ENCODE assay signal across 14 cellular contexts in genomic region chr3:1381647-1382036, GRCh38.
DNase-seq lines count a peak whose midpoint lies in the region; ATAC-seq and TF ChIP-seq lines count a peak whose summit lies in the region.
"Had no signal": no experiment of that assay in that cellular context is flagged by ENCODE, and none has a peak within 500 bp of the region (broad histone marks: within the 10 kb centered on the region; RNA-seq: fewer than 3 reads in every experiment).

No MANE protein-coding gene starts in this region.

- no peak overlapping the region for H3K4me3 Mint-ChIP-seq in Caco-2 (ENCODE audit: unreplicated experiment)
- no peak overlapping the region for H3K4me3 Mint-ChIP-seq in MCF 10A (ENCODE audit: unreplicated experiment)
- H3K4me3 Mint-ChIP-seq: activated CD8-positive, alpha-beta T cell treated with anti-CD3 and anti-CD28 coated beads for 36 hours had no signal

- H3K9me3 ChIP-seq in Caco-2, result no peaks in the 10 kb centered on the region

- no peak for TF ChIP-seq CTCF in Caco-2 (IDR thresholded peaks at IDR 0.05; ENCODE audit: insufficient read depth in 1 of 2, low read depth in 1 of 2, low read length in 1 of 2, severe bottlenecking in 1 of 2, unreplicated experiment in 1 of 2)
- no peak for TF ChIP-seq CTCF in MCF 10A (IDR thresholded peaks at IDR 0.05; ENCODE audit: unreplicated experiment)

- no peak overlapping the region for H3K4me3 ChIP-seq in Caco-2 (ENCODE audit: low read depth, low read length)

- H3K36me3 Mint-ChIP-seq in Caco-2 (ENCODE audit: insufficient read depth, unreplicated experiment) (no peaks in the 10 kb centered on the region), MCF 10A (ENCODE audit: insufficient read depth, unreplicated experiment) (no peaks in the 10 kb centered on the region)

- H3K27me3 ChIP-seq in Caco-2 (replicated peaks; ENCODE audit: control insufficient read depth, insufficient read depth, low read length), result no peaks in the 10 kb centered on the region

- H3K9me3 Mint-ChIP-seq in Caco-2 (ENCODE audit: unreplicated experiment), result no peaks in the 10 kb centered on the region
- no peaks in the 10 kb centered on the region for H3K9me3 Mint-ChIP-seq in MCF 10A (ENCODE audit: unreplicated experiment)

- POLR2A ChIA-PET in Caco-2 (lab: Charles Lee), result no interaction called here
- POLR2A ChIA-PET in MCF 10A (lab: Yijun Ruan, JAX), result no interaction called here

- H3K4me1 ChIP-seq in Caco-2, result no peaks in the 10 kb centered on the region

- no peak for DNase-seq in hippocampal formation (lab: John Stamatoyannopoulos, UW)
- DNase-seq in Caco-2, result no peak
- DNase-seq in MCF 10A (ENCODE audit: unreplicated experiment), result no peak
- no peak for DNase-seq in NCI-H446 (lab: John Stamatoyannopoulos, UW)
- DNase-seq: activated CD8-positive, alpha-beta T cell treated with anti-CD3 and anti-CD28 coated beads for 36 hours; activated gamma-delta T cell; NCI-H2171; stimulated activated CD4-positive, alpha-beta T cell treated with anti-CD3 and anti-CD28 coated beads, Interleukin-4, amount 100 ng/mL, for 24 hours; stimulated activated naive CD8-positive, alpha-beta T cell treated with anti-CD3 and anti-CD28 coated beads, Interleukin-15, Interleukin-2, amounts not matched to agents 100 U/mL and 50 U/mL, for 24 hours had no signal

- BruUV-seq in Caco-2 (replicated peaks; lab: Mats Ljungman, UMichigan) (no TSS peak), MCF 10A (replicated peaks; lab: Mats Ljungman, UMichigan) (no TSS peak)

- H3K4me1 Mint-ChIP-seq in Caco-2 (ENCODE audit: low read depth, unreplicated experiment) (no peaks in the 10 kb centered on the region), MCF 10A (ENCODE audit: insufficient read depth, unreplicated experiment) (peaks cover 6% of the 10 kb centered on the region)

- no peak overlapping the region for H3K27ac Mint-ChIP-seq in Caco-2 (ENCODE audit: unreplicated experiment)
- H3K27ac Mint-ChIP-seq in MCF 10A (ENCODE audit: low read depth, unreplicated experiment), result no peak overlapping the region
- H3K27ac Mint-ChIP-seq: activated CD8-positive, alpha-beta T cell treated with anti-CD3 and anti-CD28 coated beads for 36 hours had no signal

- no peaks in the 10 kb centered on the region for H3K36me3 ChIP-seq in Caco-2 (ENCODE audit: control insufficient read depth, insufficient read depth, low read length)

- ATAC-seq in GM18517 (IDR thresholded peaks at IDR 0.05; ENCODE audit: unreplicated experiment) (peak; percentile 55), GM21390 (IDR thresholded peaks at IDR 0.05; ENCODE audit: unreplicated experiment) (peak; percentile 39), HG02885 (IDR thresholded peaks at IDR 0.05; ENCODE audit: poor library complexity, unreplicated experiment) (peak; percentile 54), HG03457 (IDR thresholded peaks at IDR 0.05; ENCODE audit: unreplicated experiment) (peak; percentile 21)
- ATAC-seq: activated CD8-positive, alpha-beta T cell treated with anti-CD3 and anti-CD28 coated beads for 36 hours; Panc1; stimulated activated naive CD8-positive, alpha-beta T cell treated with anti-CD3 and anti-CD28 coated beads, Interleukin-15, Interleukin-2, amounts not matched to agents 100 U/mL and 50 U/mL, for 24 hours had no signal

- CTCF ChIA-PET in Caco-2 (lab: Charles Lee), result no interaction called here
- CTCF ChIA-PET in MCF 10A (lab: Yijun Ruan, JAX), result no interaction called here

- intact Hi-C loops in Caco-2 (cut with micrococcal nuclease; ENCODE audit: unreplicated experiment), result no loop called here
- intact Hi-C loops in MCF 10A (cut with micrococcal nuclease), result no loop called here

- H3K27me3 Mint-ChIP-seq in Caco-2 (ENCODE audit: insufficient read depth, unreplicated experiment) (peaks cover 11% of the 10 kb centered on the region), MCF 10A (ENCODE audit: insufficient read depth, unreplicated experiment) (no peaks in the 10 kb centered on the region)
- H3K27me3 Mint-ChIP-seq: activated CD8-positive, alpha-beta T cell treated with anti-CD3 and anti-CD28 coated beads for 36 hours had no signal
